ENCODE assay signal across 29 cellular contexts in genomic region chr12:85829391-85829790, GRCh38. TPM values are rescaled to one million over a fixed set of nuclear protein-coding genes. Genes with fewer than 3 reads are reported as not detected.
DNase-seq lines count a peak whose midpoint lies in the region; ATAC-seq and TF ChIP-seq lines count a peak whose summit lies in the region.
"Had no signal": no experiment of that assay in that cellular context is flagged by ENCODE, and none has a peak within 500 bp of the region (broad histone marks: within the 10 kb centered on the region; RNA-seq: fewer than 3 reads in every experiment).

No MANE protein-coding gene starts in this region.

- WGBS in stomach, 5 donors: 84 to 92% (median 87%) methylated on average over 2 of the region's 2 CpGs

- H3K36me3 ChIP-seq in stomach: no peaks in the 10 kb centered on the region
- H3K36me3 ChIP-seq: BLaER1 treated with 17β-estradiol and CSF1 and Interleukin-3, amounts not matched to agents 10 nM and 100 nM; colonic mucosa; HAP-1; heart left ventricle; left lung; ovary had no signal

- no peaks in the 10 kb centered on the region for H3K9me3 ChIP-seq in AG04450 (ENCODE audit: control insufficient read depth, insufficient read depth, low read length)
- no peaks in the 10 kb centered on the region for H3K9me3 ChIP-seq in stomach
- H3K9me3 ChIP-seq: BLaER1 treated with 17β-estradiol and CSF1 and Interleukin-3, amounts not matched to agents 10 nM and 100 nM; colonic mucosa; HAP-1; heart left ventricle; left lung; ovary had no signal

- peaks cover 0 to 4% of the 10 kb centered on the region in 2 donors for H3K9me3 Mint-ChIP-seq in stimulated activated naive B cell treated with anti-CD40 and anti-IgM and Interleukin-4, amounts not matched to agents 10 μg/mL and 1 μg/mL and 100 μg/mL, for 72 hours
- H3K9me3 Mint-ChIP-seq in chondrocyte (ENCODE audit: low read depth): peaks cover 3% of the 10 kb centered on the region
- H3K9me3 Mint-ChIP-seq: activated CD4-positive, alpha-beta T cell treated with anti-CD3 and anti-CD28 coated beads, Interleukin-2, amount 10 ng/mL, durations not matched to agents 7 days and 5 days; endodermal cell had no signal

- no peak for TF ChIP-seq POLR2A in stomach (IDR thresholded peaks at IDR 0.05)

- no peak for TF ChIP-seq CTCF in AG04450 (IDR thresholded peaks at IDR 0.05; ENCODE audit: low read depth, low read length)
- no peak for TF ChIP-seq CTCF in fibroblast of the aortic adventitia (IDR thresholded peaks at IDR 0.05; ENCODE audit: insufficient read depth, low read length)
- TF ChIP-seq CTCF in stomach (IDR thresholded peaks at IDR 0.05): no peak
- no peak for TF ChIP-seq CTCF in chondrocyte (IDR thresholded peaks at IDR 0.05)

- POLR2A ChIA-PET in AG04450 (lab: Yijun Ruan, JAX): no interaction called here

- H3K4me3 Mint-ChIP-seq in stimulated activated naive B cell treated with anti-CD40 and anti-IgM and Interleukin-4, amounts not matched to agents 10 μg/mL and 1 μg/mL and 100 μg/mL, for 72 hours: no peak overlapping the region
- H3K4me3 Mint-ChIP-seq in chondrocyte (ENCODE audit: unreplicated experiment): no peak overlapping the region
- H3K4me3 Mint-ChIP-seq: activated CD4-positive, alpha-beta T cell treated with anti-CD3 and anti-CD28 coated beads, Interleukin-2, amount 10 ng/mL, durations not matched to agents 7 days and 5 days; activated CD8-positive, alpha-beta memory T cell treated with anti-CD3 and anti-CD28 coated beads, Interleukin-2, amount 10 ng/mL, durations not matched to agents 7 days and 5 days; activated naive CD4-positive, alpha-beta T cell treated with anti-CD3 and anti-CD28 coated beads, Interleukin-2, amount 50 U/mL, for 24 hours; endodermal cell; naive thymus-derived CD4-positive, alpha-beta T cell; T-helper 17 cell had no signal

- H3K27ac Mint-ChIP-seq in stimulated activated naive B cell treated with anti-CD40 and anti-IgM and Interleukin-4, amounts not matched to agents 10 μg/mL and 1 μg/mL and 100 μg/mL, for 72 hours: no peak overlapping the region
- no peak overlapping the region for H3K27ac Mint-ChIP-seq in chondrocyte (ENCODE audit: unreplicated experiment)
- H3K27ac Mint-ChIP-seq: activated CD4-positive, alpha-beta T cell treated with anti-CD3 and anti-CD28 coated beads, Interleukin-2, amount 10 ng/mL, durations not matched to agents 7 days and 5 days; activated CD8-positive, alpha-beta memory T cell treated with anti-CD3 and anti-CD28 coated beads, Interleukin-2, amount 10 ng/mL, durations not matched to agents 7 days and 5 days; activated naive CD4-positive, alpha-beta T cell treated with anti-CD3 and anti-CD28 coated beads, Interleukin-2, amount 50 U/mL, for 24 hours; endodermal cell; naive thymus-derived CD4-positive, alpha-beta T cell; T-helper 17 cell had no signal

- H3K27me3 Mint-ChIP-seq in stimulated activated naive B cell treated with anti-CD40 and anti-IgM and Interleukin-4, amounts not matched to agents 10 μg/mL and 1 μg/mL and 100 μg/mL, for 72 hours: no peaks in the 10 kb centered on the region
- no peaks in the 10 kb centered on the region for H3K27me3 Mint-ChIP-seq in chondrocyte (ENCODE audit: low read depth)
- H3K27me3 Mint-ChIP-seq: activated CD4-positive, alpha-beta T cell treated with anti-CD3 and anti-CD28 coated beads, Interleukin-2, amount 10 ng/mL, durations not matched to agents 7 days and 5 days; activated CD8-positive, alpha-beta memory T cell treated with anti-CD3 and anti-CD28 coated beads, Interleukin-2, amount 10 ng/mL, durations not matched to agents 7 days and 5 days; activated naive CD4-positive, alpha-beta T cell treated with anti-CD3 and anti-CD28 coated beads, Interleukin-2, amount 50 U/mL, for 24 hours; naive thymus-derived CD4-positive, alpha-beta T cell; T-helper 17 cell had no signal

- H3K27ac ChIP-seq in AG04450 (ENCODE audit: low read depth, low read length) (no peak overlapping the region), stomach (no peak overlapping the region)
- H3K27ac ChIP-seq: BLaER1 treated with 17β-estradiol and CSF1 and Interleukin-3, amounts not matched to agents 10 nM and 100 nM; colonic mucosa; heart left ventricle; left lung; ovary had no signal

- no peak for ATAC-seq in stimulated activated naive B cell treated with anti-CD40 and anti-IgM and Interleukin-4, amounts not matched to agents 10 μg/mL and 1 μg/mL and 100 μg/mL, for 72 hours (replicated peaks)
- no peak for ATAC-seq in HG02759 (IDR thresholded peaks at IDR 0.05; ENCODE audit: unreplicated experiment)
- ATAC-seq: activated CD8-positive, alpha-beta memory T cell treated with anti-CD3 and anti-CD28 coated beads, Interleukin-2, amount 10 ng/mL, durations not matched to agents 7 days and 5 days; left lung; naive thymus-derived CD4-positive, alpha-beta T cell; right cardiac atrium; T-helper 17 cell had no signal

- H3K4me1 Mint-ChIP-seq in stimulated activated naive B cell treated with anti-CD40 and anti-IgM and Interleukin-4, amounts not matched to agents 10 μg/mL and 1 μg/mL and 100 μg/mL, for 72 hours: no peaks in the 10 kb centered on the region
- peaks cover 9% of the 10 kb centered on the region for H3K4me1 Mint-ChIP-seq in chondrocyte (ENCODE audit: low read depth)
- H3K4me1 Mint-ChIP-seq: activated CD4-positive, alpha-beta T cell treated with anti-CD3 and anti-CD28 coated beads, Interleukin-2, amount 10 ng/mL, durations not matched to agents 7 days and 5 days; activated CD8-positive, alpha-beta memory T cell treated with anti-CD3 and anti-CD28 coated beads, Interleukin-2, amount 10 ng/mL, durations not matched to agents 7 days and 5 days; activated naive CD4-positive, alpha-beta T cell treated with anti-CD3 and anti-CD28 coated beads, Interleukin-2, amount 50 U/mL, for 24 hours; naive thymus-derived CD4-positive, alpha-beta T cell; T-helper 17 cell had no signal

- CTCF ChIA-PET in AG04450 (lab: Charles Lee): no interaction called here

- intact Hi-C loops in stomach (cut with DNase I; ENCODE audit: low total_unique reads): no loop called here

- TF ChIP-seq EP300 in stomach (IDR thresholded peaks at IDR 0.05): no peak

- H3K36me3 Mint-ChIP-seq in stimulated activated naive B cell treated with anti-CD40 and anti-IgM and Interleukin-4, amounts not matched to agents 10 μg/mL and 1 μg/mL and 100 μg/mL, for 72 hours: no peaks in the 10 kb centered on the region
- no peaks in the 10 kb centered on the region for H3K36me3 Mint-ChIP-seq in chondrocyte (ENCODE audit: low read depth)
- H3K36me3 Mint-ChIP-seq: activated CD8-positive, alpha-beta memory T cell treated with anti-CD3 and anti-CD28 coated beads, Interleukin-2, amount 10 ng/mL, durations not matched to agents 7 days and 5 days; activated naive CD4-positive, alpha-beta T cell treated with anti-CD3 and anti-CD28 coated beads, Interleukin-2, amount 50 U/mL, for 24 hours had no signal

- H3K4me3 ChIP-seq in AG04450 (ENCODE audit: low read depth, low read length) (no peak overlapping the region), fibroblast of the aortic adventitia (ENCODE audit: low read depth, low read length) (no peak overlapping the region), stomach (no peak overlapping the region)
- H3K4me3 ChIP-seq: BLaER1 treated with 17β-estradiol and CSF1 and Interleukin-3, amounts not matched to agents 10 nM and 100 nM; colonic mucosa; HAP-1; heart left ventricle; left lung; ovary had no signal

- DNase-seq in AG04450 (ENCODE audit: low read depth, low spot score): peak; percentile 7
- peak; percentile 26 for DNase-seq in HT1080 (ENCODE audit: low read depth)
- DNase-seq in astrocyte of the hippocampus (ENCODE audit: low read depth, low spot score): peak; percentile 12
- peak; percentile 73 for DNase-seq in fibroblast of the aortic adventitia (ENCODE audit: low read depth)
- no peak for DNase-seq in stomach
- DNase-seq in stimulated activated naive B cell treated with anti-CD40 and anti-IgM and Interleukin-4, amounts not matched to agents 10 μg/mL and 1 μg/mL and 100 μg/mL, for 72 hours: no peak
- DNase-seq in chondrocyte (ENCODE audit: low spot score): no peak
- DNase-seq: activated CD4-positive, alpha-beta T cell treated with anti-CD3 and anti-CD28 coated beads, Interleukin-2, amount 10 ng/mL, durations not matched to agents 7 days and 5 days; activated CD8-positive, alpha-beta memory T cell treated with anti-CD3 and anti-CD28 coated beads, Interleukin-2, amount 10 ng/mL, durations not matched to agents 7 days and 5 days; Calu3; colonic mucosa; endodermal cell; heart left ventricle; left lung; naive thymus-derived CD4-positive, alpha-beta T cell; NCI-H1694 treated with DMSO at 0.1 percent for 48 hours; NCI-H774; OCI-M1; ovary; right cardiac atrium; stimulated activated CD4-positive, alpha-beta T cell treated with anti-CD3 and anti-CD28 coated beads, Interleukin-15, amount 100 ng/mL, for 24 hours; substantia nigra; T-helper 17 cell had no signal

- peaks cover 0 to 4% (median 0%) of the 10 kb centered on the region in 4 donors for H3K4me1 ChIP-seq in stomach
- H3K4me1 ChIP-seq: BLaER1 treated with 17β-estradiol and CSF1 and Interleukin-3, amounts not matched to agents 10 nM and 100 nM; colonic mucosa; HAP-1 had no signal

- H3K27me3 ChIP-seq in AG04450 (ENCODE audit: control insufficient read depth, insufficient read depth, low read length) (no peaks in the 10 kb centered on the region), stomach (no peaks in the 10 kb centered on the region)
- H3K27me3 ChIP-seq: BLaER1 treated with 17β-estradiol and CSF1 and Interleukin-3, amounts not matched to agents 10 nM and 100 nM; colonic mucosa; heart left ventricle; left lung; ovary had no signal

RNA-seq across cellular contexts. Expression of gene RASSF9, which starts 6.8 kb away (rescaled TPM):
- polyA plus RNA-seq in AG04450 (2011; rRNA removed): 0.06 and 0.16 TPM in 2 replicates
- 0.14 and 0.17 TPM in 2 replicates for polyA minus RNA-seq in AG04450 (2011; rRNA and poly(A)+ RNA removed)
- 0.03 and 0.21 TPM in 2 replicates for total RNA-seq in HT1080 (2014; rRNA removed; shearing (Covaris generic))
- polyA plus RNA-seq in HT1080 (2015; cell fraction: cytosol; rRNA removed): 0.02 and 0.05 TPM in 2 replicates
- polyA plus RNA-seq in HT1080 (2015; cell fraction: nucleus; rRNA removed): 0.15 and 0.22 TPM in 2 replicates
- 7.7 and 8.5 TPM in 2 replicates for total RNA-seq in fibroblast of the aortic adventitia (ENCODE audit: low replicate concordance)
- total RNA-seq in stomach: 1 to 10 TPM in 2 of 5 donors, under 1 TPM in 3; under 0.01 to 6.2 (median 0.58) TPM
- 1 to 10 TPM in 1 of 3 donors, under 1 TPM in 1, not detected in 1; 0.31 to 1.2 TPM for polyA plus RNA-seq in stomach
- 0.44 to 0.82 TPM (median 0.47 TPM) in 3 replicates for total RNA-seq in chondrocyte
- total RNA-seq: activated CD4-positive, alpha-beta T cell treated with anti-CD3 and anti-CD28 coated beads, Interleukin-2, amount 10 ng/mL, durations not matched to agents 7 days and 5 days; activated CD8-positive, alpha-beta memory T cell treated with anti-CD3 and anti-CD28 coated beads, Interleukin-2, amount 10 ng/mL, durations not matched to agents 7 days and 5 days; naive thymus-derived CD4-positive, alpha-beta T cell; T-helper 17 cell had no signal
- polyA plus RNA-seq: naive thymus-derived CD4-positive, alpha-beta T cell had no signal

RNA-seq across cellular contexts. Expression of gene NTS, which starts 44.7 kb away (rescaled TPM):
- polyA plus RNA-seq in AG04450 (2011; rRNA removed) (0.20 TPM in 1 of 2 replicates, not detected in the other), stomach (under 1 TPM in 1 of 3 donors, not detected in 2; 0.18 TPM)
- polyA minus RNA-seq in AG04450 (2011; rRNA and poly(A)+ RNA removed): not detected in 2 replicates
- total RNA-seq in HT1080 (2014; rRNA removed; shearing (Covaris generic)): 0.56 TPM in 1 of 2 replicates, not detected in the other
- polyA plus RNA-seq in HT1080 (2015; cell fraction: cytosol; rRNA removed): not detected in 2 replicates
- polyA plus RNA-seq in HT1080 (2015; cell fraction: nucleus; rRNA removed): not detected in 2 replicates
- total RNA-seq in fibroblast of the aortic adventitia (ENCODE audit: low replicate concordance) (0.09 TPM in 1 of 2 replicates, not detected in the other), stomach (1 to 10 TPM in 1 of 5 donors, not detected in 4; 5.5 TPM), chondrocyte (not detected in 3 replicates)
- total RNA-seq: activated CD4-positive, alpha-beta T cell treated with anti-CD3 and anti-CD28 coated beads, Interleukin-2, amount 10 ng/mL, durations not matched to agents 7 days and 5 days; activated CD8-positive, alpha-beta memory T cell treated with anti-CD3 and anti-CD28 coated beads, Interleukin-2, amount 10 ng/mL, durations not matched to agents 7 days and 5 days; Calu3; fibroblast of lung; HT-29; naive thymus-derived CD4-positive, alpha-beta T cell; T-helper 17 cell had no signal
- polyA plus RNA-seq: fibroblast of lung; naive thymus-derived CD4-positive, alpha-beta T cell had no signal

Comparison
In these comparisons a context has a peak if more than half of its experiments do, and no peak if none do; other contexts are left out.
1. DNase-seq: peak in AG04450 (single experiment), HT1080 (single experiment), astrocyte of the hippocampus (single experiment) and fibroblast of the aortic adventitia (single experiment); none in stomach (single experiment), stimulated activated naive B cell treated with anti-CD40 and anti-IgM and Interleukin-4, amounts not matched to agents 10 μg/mL and 1 μg/mL and 100 μg/mL, for 72 hours (single experiment) and chondrocyte (single experiment).